In genomic region chr6:32868257-32868788, GRCh38 we compare ENCODE assay signal across 8 cellular contexts. TPM values are rescaled to one million over a fixed set of nuclear protein-coding genes. Genes with fewer than 3 reads are reported as not detected.
DNase-seq lines count a peak whose midpoint lies in the region; ATAC-seq and TF ChIP-seq lines count a peak whose summit lies in the region.

No MANE protein-coding gene starts in this region.

- H3K9me3 Mint-ChIP-seq in memory B cell: no peaks in the 10 kb centered on the region

- no peak overlapping the region for H3K27ac ChIP-seq in dorsolateral prefrontal cortex

- peaks cover 0 to 3% (median 0%) of the 10 kb centered on the region in 45 donors for H3K27me3 ChIP-seq in dorsolateral prefrontal cortex

- peaks cover 23% of the 10 kb centered on the region for H3K4me1 Mint-ChIP-seq in memory B cell

- DNase-seq in Ammon's horn (ENCODE audit: low spot score): peak; percentile 84
- peak; percentile 60 for DNase-seq in NCI-H460 (ENCODE audit: extremely low read depth, low read depth)
- DNase-seq in activated CD4-positive, alpha-beta T cell treated with anti-CD3 and anti-CD28 coated beads, Interleukin-2, amount 50 U/mL, for 4 hours: peak; percentile 86 to 90
- DNase-seq in dorsolateral prefrontal cortex: peak; percentile 55 to 84 (median 75)
- DNase-seq in memory B cell (ENCODE audit: low spot score in 2 of 2): peak; percentile 83 to 88
- peak; percentile 70 to 77 for DNase-seq in stimulated activated CD8-positive, alpha-beta memory T cell treated with anti-CD3 and anti-CD28 coated beads, Interleukin-2, amount 100 ng/mL, for 1 hour (ENCODE audit: low read depth in 2 of 2)

- intact Hi-C loops in dorsolateral prefrontal cortex (cut with DNase I): loop anchor here (5.0 to 10.0 kb wide), 2 partner anchors 454 to 456 kb away; no protein-coding TSS in a partner anchor

- no peaks in the 10 kb centered on the region for H3K36me3 Mint-ChIP-seq in memory B cell

- no peak overlapping the region for H3K27ac Mint-ChIP-seq in memory B cell

- peak; percentile 91 to 100 (median 98) for TF ChIP-seq CTCF in dorsolateral prefrontal cortex (IDR thresholded peaks at IDR 0.05 in 54 of 56, conservative IDR thresholded peaks at IDR 0.05 in 2 of 56; ENCODE audit: low read depth in 1 of 56, partially characterized antibody in 56 of 56)

- ATAC-seq in GM21576 (IDR thresholded peaks at IDR 0.05; ENCODE audit: unreplicated experiment) (peak; percentile 47), memory B cell (ENCODE audit: low read depth) (peak; percentile 66), HG03571 (IDR thresholded peaks at IDR 0.05; ENCODE audit: unreplicated experiment) (no peak)

- H3K4me3 Mint-ChIP-seq in memory B cell: no peak overlapping the region

- no peaks in the 10 kb centered on the region for H3K27me3 Mint-ChIP-seq in memory B cell

- peak overlapping the region in 5 of 59 donors; percentile 1 to 26 (median 5) for H3K4me3 ChIP-seq in dorsolateral prefrontal cortex

RNA-seq across cellular contexts. Expression of gene PSMB9, which starts 14.3 kb away (rescaled TPM):
- total RNA-seq in NCI-H460 (2014; rRNA removed; shearing (Covaris generic)): 20.3 and 21.4 TPM in 2 replicates
- 9.7 and 20.3 TPM in 2 replicates for polyA plus RNA-seq in NCI-H460 (2014; cell fraction: nucleus; rRNA removed)
- total RNA-seq in dorsolateral prefrontal cortex: 10 to 100 TPM in 85 of 120 experiments, 1 to 10 TPM in 35; 3.1 to 32.7 (median 12.7) TPM

RNA-seq across cellular contexts. Expression of gene TAP1, which starts 14.8 kb away (rescaled TPM):
- total RNA-seq in NCI-H460 (2014; rRNA removed; shearing (Covaris generic)): 49.3 and 49.4 TPM in 2 replicates
- 28.5 and 36.9 TPM in 2 replicates for polyA plus RNA-seq in NCI-H460 (2014; cell fraction: nucleus; rRNA removed)
- total RNA-seq in dorsolateral prefrontal cortex: 10 to 100 TPM; 10.8 to 44.1 (median 18.6) TPM

RNA-seq across cellular contexts. Expression of gene PSMB8, which starts 24.5 kb away (rescaled TPM):
- 48.2 and 50.3 TPM in 2 replicates for total RNA-seq in NCI-H460 (2014; rRNA removed; shearing (Covaris generic))
- polyA plus RNA-seq in NCI-H460 (2014; cell fraction: nucleus; rRNA removed): 47.3 and 52.9 TPM in 2 replicates
- total RNA-seq in dorsolateral prefrontal cortex: 10 to 100 TPM in 101 of 120 experiments, 1 to 10 TPM in 19; 6.7 to 33.3 (median 13.1) TPM

RNA-seq across cellular contexts. Expression of gene TAP2, which starts 29.8 kb away (rescaled TPM):
- total RNA-seq in NCI-H460 (2014; rRNA removed; shearing (Covaris generic)): 29.8 and 30.7 TPM in 2 replicates
- 39.4 and 67.2 TPM in 2 replicates for polyA plus RNA-seq in NCI-H460 (2014; cell fraction: nucleus; rRNA removed)
- 10 to 100 TPM; 12.3 to 50.8 (median 24.2) TPM for total RNA-seq in dorsolateral prefrontal cortex

RNA-seq across cellular contexts. Expression of gene HLA-DOB, which starts 51.5 kb away (rescaled TPM):
- total RNA-seq in NCI-H460 (2014; rRNA removed; shearing (Covaris generic)): 0.40 and 0.58 TPM in 2 replicates
- 2.7 and 6.6 TPM in 2 replicates for polyA plus RNA-seq in NCI-H460 (2014; cell fraction: nucleus; rRNA removed)
- total RNA-seq in dorsolateral prefrontal cortex: 1 to 10 TPM in 48 of 120 experiments, under 1 TPM in 40, not detected in 32; 0.33 to 9.9 (median 1.0) TPM
